28 cellular contexts compared by ENCODE assay signal in the genomic region with DNA sequence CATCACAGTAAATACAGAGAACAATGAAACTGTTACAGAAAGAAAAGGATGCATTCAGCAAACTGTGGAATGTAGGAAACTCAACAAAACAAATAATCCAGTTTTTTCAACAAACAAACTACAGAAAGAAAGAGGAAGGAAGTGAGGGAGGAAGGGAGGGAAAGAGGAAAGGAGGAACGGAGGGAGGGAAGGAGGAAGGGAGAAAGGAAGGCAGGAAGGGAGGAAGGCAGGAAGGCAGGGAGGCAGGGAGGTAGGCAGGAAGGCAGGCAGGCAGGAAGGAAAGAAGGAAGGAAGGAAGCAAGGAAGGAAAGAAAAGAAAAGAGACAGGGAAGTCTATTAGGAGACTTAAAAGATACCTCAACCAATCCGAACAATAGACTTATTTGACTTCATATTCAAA.
"Had no signal": no experiment of that assay in that cellular context is flagged by ENCODE, and none has a peak within 500 bp of the region (broad histone marks: within the 10 kb centered on the region; RNA-seq: fewer than 3 reads in every experiment).

No MANE protein-coding gene starts in this region.

- H3K4me3 ChIP-seq: ovary, psoas muscle, right lobe of liver, sigmoid colon, stomach, thoracic aorta, thyroid gland, tibial nerve, upper lobe of left lung, vagina had no signal

- H3K36me3 Mint-ChIP-seq: natural killer cell; stimulated activated effector memory CD8-positive, alpha-beta T cell treated with anti-CD3 and anti-CD28 coated beads, Interleukin-12 subunit alpha, Interleukin-12 subunit beta, amount 100 ng/mL, for 72 hours had no signal

- H3K27me3 Mint-ChIP-seq: progenitor cell of endocrine pancreas had no signal

- DNase-seq: naive thymus-derived CD4-positive, alpha-beta T cell; natural killer cell; occipital lobe; ovary; posterior cingulate gyrus; psoas muscle; right cardiac atrium; right lobe of liver; sigmoid colon; small intestine; stimulated activated CD4-positive, alpha-beta T cell treated with anti-CD3 and anti-CD28 coated beads, Interleukin-15, amount 100 ng/mL, for 24 hours; stimulated activated CD4-positive, alpha-beta T cell treated with anti-CD3 and anti-CD28 coated beads, Interleukin-2, amount 100 ng/mL, for 24 hours; stimulated activated CD4-positive, alpha-beta T cell treated with anti-CD3 and anti-CD28 coated beads, Interleukin-2, amount 100 ng/mL, for 48 hours; stimulated activated CD4-positive, alpha-beta T cell treated with anti-CD3 and anti-CD28 coated beads, Interleukin-4, amount 100 ng/mL, for 24 hours; stimulated activated naive B cell treated with anti-CD40 and anti-IgM and Interleukin-4, amounts not matched to agents 10 μg/mL and 1 μg/mL and 100 μg/mL, for 72 hours; stimulated activated naive CD4-positive, alpha-beta T cell treated with Interleukin-2 at 50 U/mL for 16 hours; stomach; thyroid gland; trophoblast cell; upper lobe of left lung had no signal

- H2AFZ ChIP-seq: parathyroid adenoma had no signal

- H3K4me1 ChIP-seq: parathyroid adenoma, psoas muscle, right lobe of liver, sigmoid colon, stomach, thyroid gland, tibial nerve, upper lobe of left lung, vagina had no signal

- H3K9ac ChIP-seq: parathyroid adenoma had no signal

- ATAC-seq: naive thymus-derived CD4-positive, alpha-beta T cell; natural killer cell; psoas muscle; right cardiac atrium; right lobe of liver; stimulated activated effector memory CD8-positive, alpha-beta T cell treated with anti-CD3 and anti-CD28 coated beads, Interleukin-12 subunit alpha, Interleukin-12 subunit beta, amount 100 ng/mL, for 72 hours; stimulated activated naive B cell treated with anti-CD40 and anti-IgM and Interleukin-4, amounts not matched to agents 10 μg/mL and 1 μg/mL and 100 μg/mL, for 72 hours had no signal

- H3K4me1 Mint-ChIP-seq: naive thymus-derived CD4-positive, alpha-beta T cell; natural killer cell; nephron; stimulated activated effector memory CD8-positive, alpha-beta T cell treated with anti-CD3 and anti-CD28 coated beads, Interleukin-12 subunit alpha, Interleukin-12 subunit beta, amount 100 ng/mL, for 72 hours had no signal

- H3K27ac ChIP-seq: ovary, parathyroid adenoma, psoas muscle, right lobe of liver, sigmoid colon, stomach, thoracic aorta, thyroid gland, tibial nerve, upper lobe of left lung, vagina had no signal

- FAIRE-seq: small intestine, urothelium cell line had no signal

- H3K9me3 ChIP-seq: ovary, right lobe of liver, thyroid gland, vagina had no signal

- H3K4me3 Mint-ChIP-seq: naive thymus-derived CD4-positive, alpha-beta T cell; natural killer cell; nephron; stimulated activated effector memory CD8-positive, alpha-beta T cell treated with anti-CD3 and anti-CD28 coated beads, Interleukin-12 subunit alpha, Interleukin-12 subunit beta, amount 100 ng/mL, for 72 hours; stimulated activated naive B cell treated with anti-CD40 and anti-IgM and Interleukin-4, amounts not matched to agents 10 μg/mL and 1 μg/mL and 100 μg/mL, for 72 hours had no signal

- H3K27ac Mint-ChIP-seq: naive thymus-derived CD4-positive, alpha-beta T cell; natural killer cell; nephron; progenitor cell of endocrine pancreas; stimulated activated effector memory CD8-positive, alpha-beta T cell treated with anti-CD3 and anti-CD28 coated beads, Interleukin-12 subunit alpha, Interleukin-12 subunit beta, amount 100 ng/mL, for 72 hours; stimulated activated naive B cell treated with anti-CD40 and anti-IgM and Interleukin-4, amounts not matched to agents 10 μg/mL and 1 μg/mL and 100 μg/mL, for 72 hours had no signal

- H3K79me2 ChIP-seq: parathyroid adenoma had no signal

- H3K36me3 ChIP-seq: ovary, right lobe of liver, sigmoid colon, stomach, thoracic aorta, thyroid gland, tibial nerve, upper lobe of left lung, vagina had no signal

- H3K27me3 ChIP-seq: ovary, right lobe of liver, sigmoid colon, stomach, thyroid gland, tibial nerve, upper lobe of left lung, vagina had no signal
